In the genomic region with DNA sequence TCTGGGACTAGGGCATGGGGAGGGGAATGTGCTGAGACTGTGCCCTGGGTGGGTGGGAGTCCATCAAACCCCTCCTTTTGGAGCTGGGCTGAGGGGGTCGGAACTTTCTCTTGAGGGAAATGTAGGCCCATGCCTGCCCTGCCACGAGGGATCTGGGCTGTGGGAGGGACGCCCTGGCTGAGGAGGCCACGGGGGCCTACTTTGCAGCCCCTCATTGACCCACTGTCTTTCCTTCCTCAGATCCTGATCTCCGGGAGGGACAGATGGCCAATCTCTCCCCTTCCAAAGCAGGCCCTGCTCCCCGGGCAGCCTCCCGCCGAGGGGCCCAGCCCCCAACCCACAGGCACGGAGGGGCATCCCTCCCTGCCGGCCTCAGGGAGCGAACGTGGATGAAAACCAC, we compare ENCODE assay signal across 1 cellular context.
TF ChIP-seq lines count a peak whose summit lies in the region.

No MANE protein-coding gene starts in this region.

TF ChIP-seq in H1, 55 proteins besides CTCF, POLR2A, EP300 and RAD21:
- TF ChIP-seq CREB1 (IDR thresholded peaks at IDR 0.05) = no peak
- TF ChIP-seq CHD2 (IDR thresholded peaks at IDR 0.05; ENCODE audit: low read length) = no peak
- TF ChIP-seq POLR2AphosphoS5 (IDR thresholded peaks at IDR 0.05; ENCODE audit: low read depth, low read length) = no peak
- no peak for TF ChIP-seq JUN (IDR thresholded peaks at IDR 0.05; ENCODE audit: low read depth, low read length)
- no peak for TF ChIP-seq BRCA1 (IDR thresholded peaks at IDR 0.05; ENCODE audit: low read depth, low read length)
